15 cellular contexts compared by ENCODE assay signal in the genomic region with DNA sequence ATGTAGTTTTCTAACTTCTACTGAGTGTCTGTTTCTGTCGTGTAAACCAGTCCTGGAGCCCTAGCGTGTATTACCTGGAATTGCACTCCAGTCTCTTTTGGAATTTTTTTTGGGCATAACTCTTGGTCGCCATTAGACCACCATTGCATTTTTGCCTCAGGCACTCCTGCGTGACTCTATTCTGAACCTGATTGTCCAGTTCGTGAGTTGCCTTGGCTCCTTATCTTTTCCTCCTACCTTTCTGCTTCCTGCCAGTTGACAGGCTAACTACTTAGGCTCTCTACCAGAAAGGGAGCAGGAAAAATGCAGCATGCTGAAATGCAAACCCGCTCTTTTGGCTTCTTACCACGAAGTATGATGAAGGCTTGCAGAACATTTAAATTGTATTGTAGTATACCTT.
DNase-seq lines count a peak whose midpoint lies in the region; ATAC-seq and TF ChIP-seq lines count a peak whose summit lies in the region.
"Had no signal": no experiment of that assay in that cellular context is flagged by ENCODE, and none has a peak within 500 bp of the region (broad histone marks: within the 10 kb centered on the region; RNA-seq: fewer than 3 reads in every experiment).

No MANE protein-coding gene starts in this region.

- ATAC-seq in natural killer cell, result no peak
- ATAC-seq in natural killer cell treated with Interleukin-12 subunit alpha and Interleukin-12 subunit beta and Interleukin-15 and Interleukin-18, amount 100 ng/mL, for 72 hours, result no peak
- ATAC-seq in WTC11, result no peak
- no peak for ATAC-seq in HG03354 (IDR thresholded peaks at IDR 0.05; ENCODE audit: poor library complexity, severe bottlenecking, unreplicated experiment)
- ATAC-seq: Right ventricle myocardium inferior had no signal

- H3K27ac Mint-ChIP-seq in natural killer cell (peak overlapping the region; percentile 8 to 14), WTC11 (peak overlapping the region; percentile 2; the same call in 1 of the 2 replicates)
- H3K27ac Mint-ChIP-seq in natural killer cell treated with Interleukin-12 subunit alpha and Interleukin-12 subunit beta and Interleukin-15 and Interleukin-18, amount 100 ng/mL, for 72 hours, result no peak overlapping the region
- H3K27ac Mint-ChIP-seq: CD4-positive, alpha-beta T cell had no signal

- no peaks in the 10 kb centered on the region for H3K27me3 ChIP-seq in A673 (replicated peaks; ENCODE audit: insufficient read depth, low read depth, low read length, poor library complexity)
- H3K27me3 ChIP-seq in adrenal gland, result no peaks in the 10 kb centered on the region

- H3K36me3 ChIP-seq in A673 (ENCODE audit: insufficient read depth, low read length, poor library complexity, severe bottlenecking) (no peaks in the 10 kb centered on the region), adrenal gland (replicated peaks in 1 of 2) (no peaks in the 10 kb centered on the region)

- H3K4me3 ChIP-seq in A673 (ENCODE audit: low read depth, low read length, poor library complexity, severe bottlenecking), result no peak overlapping the region
- no peak overlapping the region for H3K4me3 ChIP-seq in adrenal gland

- BruUV-seq in A673 (replicated peaks; lab: Mats Ljungman, UMichigan), result no TSS peak

- intact Hi-C loops in natural killer cell (cut with micrococcal nuclease), result no loop called here
- intact Hi-C loops in A673 (cut with micrococcal nuclease; ENCODE audit: unreplicated experiment), result no loop called here
- intact Hi-C loops in adrenal gland (cut with DNase I), result no loop called here

- H3K36me3 Mint-ChIP-seq in natural killer cell (no peaks in the 10 kb centered on the region), WTC11 (no peaks in the 10 kb centered on the region)
- H3K36me3 Mint-ChIP-seq in natural killer cell treated with Interleukin-12 subunit alpha and Interleukin-12 subunit beta and Interleukin-15 and Interleukin-18, amount 100 ng/mL, for 72 hours, result no peaks in the 10 kb centered on the region

- 88 to 94% (median 93%) methylated on average over 7 of the region's 7 CpGs for WGBS in adrenal gland, 4 donors

- TF ChIP-seq CTCF in natural killer cell (IDR thresholded peaks at IDR 0.05) (no peak), WTC11 (IDR thresholded peaks at IDR 0.05) (no peak), A673 (conservative IDR thresholded peaks at IDR 0.05; ENCODE audit: low read depth, low read length) (no peak), adrenal gland (IDR thresholded peaks at IDR 0.05) (no peak)

- H3K27ac ChIP-seq in A673 (ENCODE audit: low read depth, low read length, poor library complexity, severe bottlenecking), result no peak overlapping the region
- H3K27ac ChIP-seq in adrenal gland, result no peak overlapping the region

- no peak for TF ChIP-seq POLR2A in adrenal gland (IDR thresholded peaks at IDR 0.05)

- H3K9me3 ChIP-seq in A673 (ENCODE audit: low read depth, low read length, poor library complexity, severe bottlenecking) (no peaks in the 10 kb centered on the region), adrenal gland (replicated peaks in 1 of 3) (no peaks in the 10 kb centered on the region)
- H3K9me3 ChIP-seq: SK-N-SH had no signal

- H3K27me3 Mint-ChIP-seq in natural killer cell (ENCODE audit: low read depth in 2 of 2) (no peaks in the 10 kb centered on the region), WTC11 (ENCODE audit: low read depth) (no peaks in the 10 kb centered on the region)
- no peaks in the 10 kb centered on the region for H3K27me3 Mint-ChIP-seq in natural killer cell treated with Interleukin-12 subunit alpha and Interleukin-12 subunit beta and Interleukin-15 and Interleukin-18, amount 100 ng/mL, for 72 hours
- H3K27me3 Mint-ChIP-seq: CD4-positive, alpha-beta T cell had no signal

- CTCF ChIA-PET in WTC11 (lab: Charles Lee) (no interaction called here), A673 (lab: Charles Lee) (no interaction called here)

- POLR2A ChIA-PET in WTC11 (lab: Charles Lee), result no interaction called here
- POLR2A ChIA-PET in A673 (lab: Charles Lee; ENCODE audit: low non-redundant PET), result no interaction called here

- no peak for DNase-seq in natural killer cell
- DNase-seq in natural killer cell treated with Interleukin-12 subunit alpha and Interleukin-12 subunit beta and Interleukin-15 and Interleukin-18, amount 100 ng/mL, for 72 hours (ENCODE audit: low spot score), result no peak
- DNase-seq in WTC11 (ENCODE audit: low spot score), result no peak
- peak; percentile 27 for DNase-seq in left kidney (ENCODE audit: low read depth, low spot score)
- no peak for DNase-seq in D341Med (ENCODE audit: low spot score)
- no peak for DNase-seq in A673 (ENCODE audit: low spot score)
- DNase-seq in adrenal gland, result no peak
- DNase-seq: AML-193; CD4-positive, alpha-beta T cell; H7; NCI-H146; NCI-H2227 treated with DMSO at 0.1 percent for 48 hours; SK-N-SH had no signal

- no peak overlapping the region for H3K4me3 Mint-ChIP-seq in natural killer cell
- H3K4me3 Mint-ChIP-seq in natural killer cell treated with Interleukin-12 subunit alpha and Interleukin-12 subunit beta and Interleukin-15 and Interleukin-18, amount 100 ng/mL, for 72 hours, result no peak overlapping the region
- no peak overlapping the region for H3K4me3 Mint-ChIP-seq in WTC11
- H3K4me3 Mint-ChIP-seq: CD4-positive, alpha-beta T cell had no signal

- no peaks in the 10 kb centered on the region for H3K9me3 Mint-ChIP-seq in natural killer cell
- no peaks in the 10 kb centered on the region for H3K9me3 Mint-ChIP-seq in natural killer cell treated with Interleukin-12 subunit alpha and Interleukin-12 subunit beta and Interleukin-15 and Interleukin-18, amount 100 ng/mL, for 72 hours
- no peaks in the 10 kb centered on the region for H3K9me3 Mint-ChIP-seq in WTC11
- H3K9me3 Mint-ChIP-seq: CD4-positive, alpha-beta T cell had no signal

- H3K4me1 ChIP-seq in A673 (ENCODE audit: insufficient read depth, low read length, poor library complexity, severe bottlenecking), result peaks cover 7% of the 10 kb centered on the region
- no peaks in the 10 kb centered on the region for H3K4me1 ChIP-seq in adrenal gland (replicated peaks in 1 of 2)

- H3K4me1 Mint-ChIP-seq in natural killer cell (peaks cover 35 to 42% of the 10 kb centered on the region in 2 donors), WTC11 (peaks cover 62% of the 10 kb centered on the region)
- H3K4me1 Mint-ChIP-seq in natural killer cell treated with Interleukin-12 subunit alpha and Interleukin-12 subunit beta and Interleukin-15 and Interleukin-18, amount 100 ng/mL, for 72 hours (ENCODE audit: low read depth in 2 of 2), result peaks cover 18 to 29% of the 10 kb centered on the region in 2 donors

TF ChIP-seq in WTC11, 78 proteins besides CTCF, POLR2A, EP300 and RAD21:
- no peak for TF ChIP-seq TCF7 (CRISPR knock-in tag; IDR thresholded peaks at IDR 0.05; ENCODE audit: low read depth)
- TF ChIP-seq, protein P1, sequence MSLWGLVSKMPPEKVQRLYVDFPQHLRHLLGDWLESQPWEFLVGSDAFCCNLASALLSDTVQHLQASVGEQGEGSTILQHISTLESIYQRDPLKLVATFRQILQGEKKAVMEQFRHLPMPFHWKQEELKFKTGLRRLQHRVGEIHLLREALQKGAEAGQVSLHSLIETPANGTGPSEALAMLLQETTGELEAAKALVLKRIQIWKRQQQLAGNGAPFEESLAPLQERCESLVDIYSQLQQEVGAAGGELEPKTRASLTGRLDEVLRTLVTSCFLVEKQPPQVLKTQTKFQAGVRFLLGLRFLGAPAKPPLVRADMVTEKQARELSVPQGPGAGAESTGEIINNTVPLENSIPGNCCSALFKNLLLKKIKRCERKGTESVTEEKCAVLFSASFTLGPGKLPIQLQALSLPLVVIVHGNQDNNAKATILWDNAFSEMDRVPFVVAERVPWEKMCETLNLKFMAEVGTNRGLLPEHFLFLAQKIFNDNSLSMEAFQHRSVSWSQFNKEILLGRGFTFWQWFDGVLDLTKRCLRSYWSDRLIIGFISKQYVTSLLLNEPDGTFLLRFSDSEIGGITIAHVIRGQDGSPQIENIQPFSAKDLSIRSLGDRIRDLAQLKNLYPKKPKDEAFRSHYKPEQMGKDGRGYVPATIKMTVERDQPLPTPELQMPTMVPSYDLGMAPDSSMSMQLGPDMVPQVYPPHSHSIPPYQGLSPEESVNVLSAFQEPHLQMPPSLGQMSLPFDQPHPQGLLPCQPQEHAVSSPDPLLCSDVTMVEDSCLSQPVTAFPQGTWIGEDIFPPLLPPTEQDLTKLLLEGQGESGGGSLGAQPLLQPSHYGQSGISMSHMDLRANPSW (CRISPR knock-in tag; conservative IDR thresholded peaks at IDR 0.05; ENCODE audit: low read depth), result no peak
- TF ChIP-seq IRF2 (CRISPR knock-in tag; IDR thresholded peaks at IDR 0.05; ENCODE audit: borderline replicate concordance, low read depth), result no peak
- TF ChIP-seq, protein P2, sequence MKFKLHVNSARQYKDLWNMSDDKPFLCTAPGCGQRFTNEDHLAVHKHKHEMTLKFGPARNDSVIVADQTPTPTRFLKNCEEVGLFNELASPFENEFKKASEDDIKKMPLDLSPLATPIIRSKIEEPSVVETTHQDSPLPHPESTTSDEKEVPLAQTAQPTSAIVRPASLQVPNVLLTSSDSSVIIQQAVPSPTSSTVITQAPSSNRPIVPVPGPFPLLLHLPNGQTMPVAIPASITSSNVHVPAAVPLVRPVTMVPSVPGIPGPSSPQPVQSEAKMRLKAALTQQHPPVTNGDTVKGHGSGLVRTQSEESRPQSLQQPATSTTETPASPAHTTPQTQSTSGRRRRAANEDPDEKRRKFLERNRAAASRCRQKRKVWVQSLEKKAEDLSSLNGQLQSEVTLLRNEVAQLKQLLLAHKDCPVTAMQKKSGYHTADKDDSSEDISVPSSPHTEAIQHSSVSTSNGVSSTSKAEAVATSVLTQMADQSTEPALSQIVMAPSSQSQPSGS (CRISPR knock-in tag; IDR thresholded peaks at IDR 0.05; ENCODE audit: borderline replicate concordance, low read depth), result no peak
- no peak for TF ChIP-seq SOX15 (CRISPR knock-in tag; IDR thresholded peaks at IDR 0.05)
- no peak for TF ChIP-seq ZNF423 (CRISPR knock-in tag; IDR thresholded peaks at IDR 0.05)
- no peak for TF ChIP-seq ESRRA (CRISPR knock-in tag; IDR thresholded peaks at IDR 0.05; ENCODE audit: borderline replicate concordance)
- no peak for TF ChIP-seq NFE2L1 (CRISPR knock-in tag; IDR thresholded peaks at IDR 0.05)
- TF ChIP-seq, protein P3, sequence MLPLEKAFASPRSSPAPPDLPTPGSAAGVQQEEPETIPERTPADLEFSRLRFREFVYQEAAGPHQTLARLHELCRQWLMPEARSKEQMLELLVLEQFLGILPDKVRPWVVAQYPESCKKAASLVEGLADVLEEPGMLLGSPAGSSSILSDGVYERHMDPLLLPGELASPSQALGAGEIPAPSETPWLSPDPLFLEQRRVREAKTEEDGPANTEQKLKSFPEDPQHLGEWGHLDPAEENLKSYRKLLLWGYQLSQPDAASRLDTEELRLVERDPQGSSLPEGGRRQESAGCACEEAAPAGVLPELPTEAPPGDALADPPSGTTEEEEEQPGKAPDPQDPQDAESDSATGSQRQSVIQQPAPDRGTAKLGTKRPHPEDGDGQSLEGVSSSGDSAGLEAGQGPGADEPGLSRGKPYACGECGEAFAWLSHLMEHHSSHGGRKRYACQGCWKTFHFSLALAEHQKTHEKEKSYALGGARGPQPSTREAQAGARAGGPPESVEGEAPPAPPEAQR (CRISPR knock-in tag; IDR thresholded peaks at IDR 0.05), result no peak
- TF ChIP-seq SMAD3 (CRISPR knock-in tag; IDR thresholded peaks at IDR 0.05; ENCODE audit: borderline replicate concordance), result no peak

Comparison
In these comparisons a context has a peak if more than half of its experiments do, and no peak if none do; other contexts are left out.
1. H3K27ac Mint-ChIP-seq: peak in natural killer cell (2 of 2) and WTC11 (single experiment); none in natural killer cell treated with Interleukin-12 subunit alpha and Interleukin-12 subunit beta and Interleukin-15 and Interleukin-18, amount 100 ng/mL, for 72 hours (0 of 2).